In the genomic region with DNA sequence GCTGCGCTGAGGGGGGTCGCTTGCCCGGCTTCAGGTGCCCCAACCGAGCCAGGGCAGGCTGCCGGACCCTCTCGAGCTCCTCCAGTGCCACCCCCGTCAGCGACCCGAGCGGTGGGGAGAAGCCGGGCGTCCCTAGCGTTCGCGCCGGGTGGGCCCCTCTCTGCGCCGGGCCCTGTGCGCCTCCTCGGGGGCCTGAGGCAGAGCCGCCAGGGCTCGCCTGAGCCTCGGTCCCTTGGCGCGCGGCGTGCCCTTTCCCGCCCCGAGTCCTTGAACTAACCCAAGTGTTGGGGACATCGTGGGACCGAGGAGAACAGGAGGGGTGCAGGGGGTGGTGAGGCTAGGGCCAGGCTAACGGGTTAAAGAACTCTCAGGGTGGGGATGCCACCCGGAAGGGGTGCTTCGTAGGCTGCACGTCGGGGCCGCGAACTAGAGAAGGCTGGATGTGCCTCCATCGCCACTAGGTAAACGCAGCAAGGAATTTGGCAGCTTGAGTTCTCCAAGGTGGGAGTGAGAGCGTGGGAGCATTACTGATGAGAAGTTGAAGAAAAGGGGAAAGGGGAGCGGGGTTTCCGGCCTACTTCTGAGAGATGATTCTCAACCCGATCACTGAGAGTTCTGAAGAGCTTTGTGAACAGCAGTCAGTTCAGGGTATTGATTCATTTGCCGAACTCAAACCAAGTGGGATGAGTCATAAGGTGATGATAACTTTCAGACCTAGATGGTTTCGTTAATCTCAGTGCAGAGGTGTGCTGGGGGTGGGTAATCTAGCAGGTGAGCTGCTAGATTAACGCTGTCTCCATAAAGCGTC, we compare ENCODE assay signal across 2 cellular contexts.
TF ChIP-seq lines count a peak whose summit lies in the region.

No MANE protein-coding gene starts in this region.

TF ChIP-seq in HEK293, 187 proteins besides CTCF, POLR2A, EP300 and RAD21 (continued from another document and continues in another):
- no peak for TF ChIP-seq KLF9 (tag by site-specific recombination; IDR thresholded peaks at IDR 0.05; ENCODE audit: low read depth)
- TF ChIP-seq YY2 (tag by site-specific recombination; IDR thresholded peaks at IDR 0.05), result no peak; the same call in 1 of the 2 replicates
- peak; percentile 92 for TF ChIP-seq ZFP69B (tag by site-specific recombination; IDR thresholded peaks at IDR 0.05)
- TF ChIP-seq ZBTB26 (tag by site-specific recombination; optimal IDR thresholded peaks at IDR 0.05), result no peak
- no peak; the same call in 1 of the 2 replicates for TF ChIP-seq ZNF561 (tag by site-specific recombination; IDR thresholded peaks at IDR 0.05; ENCODE audit: borderline replicate concordance)
- 0 out of 2 replicates have a peak, but pooled peaks have one; percentile 18 for TF ChIP-seq KLF10 (tag by site-specific recombination; IDR thresholded peaks at IDR 0.05)
- TF ChIP-seq ELK4 (IDR thresholded peaks at IDR 0.05; ENCODE audit: borderline replicate concordance, low read depth, low read length), result no peak
- TF ChIP-seq, protein P1, sequence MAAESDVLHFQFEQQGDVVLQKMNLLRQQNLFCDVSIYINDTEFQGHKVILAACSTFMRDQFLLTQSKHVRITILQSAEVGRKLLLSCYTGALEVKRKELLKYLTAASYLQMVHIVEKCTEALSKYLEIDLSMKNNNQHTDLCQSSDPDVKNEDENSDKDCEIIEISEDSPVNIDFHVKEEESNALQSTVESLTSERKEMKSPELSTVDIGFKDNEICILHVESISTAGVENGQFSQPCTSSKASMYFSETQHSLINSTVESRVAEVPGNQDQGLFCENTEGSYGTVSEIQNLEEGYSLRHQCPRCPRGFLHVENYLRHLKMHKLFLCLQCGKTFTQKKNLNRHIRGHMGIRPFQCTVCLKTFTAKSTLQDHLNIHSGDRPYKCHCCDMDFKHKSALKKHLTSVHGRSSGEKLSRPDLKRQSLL (tag by site-specific recombination; IDR thresholded peaks at IDR 0.05), result peak; percentile 67; the same call in 1 of the 2 replicates
- no peak for TF ChIP-seq ZNF768 (tag by site-specific recombination; IDR thresholded peaks at IDR 0.05)
- TF ChIP-seq ZBTB44 (tag by site-specific recombination; IDR thresholded peaks at IDR 0.05), result no peak
- TF ChIP-seq MYNN (tag by site-specific recombination; IDR thresholded peaks at IDR 0.05; ENCODE audit: borderline replicate concordance), result no peak
- no peak for TF ChIP-seq KLF16 (tag by site-specific recombination; IDR thresholded peaks at IDR 0.05)
- TF ChIP-seq ZNF621 (tag by site-specific recombination; IDR thresholded peaks at IDR 0.05), result no peak
- no peak for TF ChIP-seq ZNF266 (tag by site-specific recombination; IDR thresholded peaks at IDR 0.05; ENCODE audit: low read depth)
- TF ChIP-seq ZNF670 (tag by site-specific recombination; IDR thresholded peaks at IDR 0.05; ENCODE audit: low read depth), result no peak
- TF ChIP-seq, protein P2, sequence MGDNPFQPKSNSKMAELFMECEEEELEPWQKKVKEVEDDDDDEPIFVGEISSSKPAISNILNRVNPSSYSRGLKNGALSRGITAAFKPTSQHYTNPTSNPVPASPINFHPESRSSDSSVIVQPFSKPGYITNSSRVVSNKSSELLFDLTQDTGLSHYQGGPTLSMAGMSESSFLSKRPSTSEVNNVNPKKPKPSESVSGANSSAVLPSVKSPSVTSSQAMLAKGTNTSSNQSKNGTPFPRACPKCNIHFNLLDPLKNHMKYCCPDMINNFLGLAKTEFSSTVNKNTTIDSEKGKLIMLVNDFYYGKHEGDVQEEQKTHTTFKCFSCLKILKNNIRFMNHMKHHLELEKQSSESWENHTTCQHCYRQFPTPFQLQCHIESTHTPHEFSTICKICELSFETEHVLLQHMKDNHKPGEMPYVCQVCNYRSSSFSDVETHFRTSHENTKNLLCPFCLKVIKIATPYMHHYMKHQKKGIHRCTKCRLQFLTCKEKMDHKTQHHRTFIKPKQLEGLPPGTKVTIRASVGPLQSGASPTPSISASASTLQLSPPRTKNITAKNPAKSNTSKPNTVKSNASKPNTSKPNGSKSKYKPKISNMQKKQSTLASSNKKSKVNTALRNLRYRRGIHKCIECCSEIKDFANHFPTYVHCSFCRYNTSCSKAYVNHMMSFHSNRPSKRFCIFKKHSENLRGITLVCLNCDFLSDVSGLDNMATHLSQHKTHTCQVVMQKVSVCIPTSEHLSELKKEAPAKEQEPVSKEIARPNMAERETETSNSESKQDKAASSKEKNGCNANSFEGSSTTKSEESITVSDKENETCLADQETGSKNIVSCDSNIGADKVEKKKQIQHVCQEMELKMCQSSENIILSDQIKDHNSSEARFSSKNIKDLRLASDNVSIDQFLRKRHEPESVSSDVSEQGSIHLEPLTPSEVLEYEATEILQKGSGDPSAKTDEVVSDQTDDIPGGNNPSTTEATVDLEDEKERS (tag by site-specific recombination; IDR thresholded peaks at IDR 0.05), result no peak
- TF ChIP-seq ZBTB20 (tag by site-specific recombination; IDR thresholded peaks at IDR 0.05), result peak; percentile 78
- no peak for TF ChIP-seq ZNF19 (tag by site-specific recombination; IDR thresholded peaks at IDR 0.05; ENCODE audit: low read depth)
- TF ChIP-seq ZBTB7A (tag by site-specific recombination; IDR thresholded peaks at IDR 0.05; ENCODE audit: low read depth), result peak; percentile 90; the same call in 1 of the 2 replicates
- no peak for TF ChIP-seq OVOL3 (tag by site-specific recombination; IDR thresholded peaks at IDR 0.05)
- peak; percentile 57 for TF ChIP-seq ZNF10 (tag by site-specific recombination; IDR thresholded peaks at IDR 0.05)

TF ChIP-seq in HepG2, 621 proteins besides CTCF, POLR2A, EP300 and RAD21 (continued from another document and continues in another):
- no peak for TF ChIP-seq RBM39 (IDR thresholded peaks at IDR 0.05; ENCODE audit: low read depth, low read length, poor library complexity, severe bottlenecking)
- TF ChIP-seq HMG20B (CRISPR knock-in tag; conservative IDR thresholded peaks at IDR 0.05), result 0 out of 2 replicates have a peak, but pooled peaks have one; percentile 43
- 0 out of 2 replicates have a peak, but pooled peaks have one; percentile 11 for TF ChIP-seq ZNF280B (CRISPR knock-in tag; IDR thresholded peaks at IDR 0.05; ENCODE audit: borderline replicate concordance)
- TF ChIP-seq MYC (CRISPR knock-in tag; IDR thresholded peaks at IDR 0.05; ENCODE audit: borderline replicate concordance), result peak; percentile 16; the same call in 1 of the 2 replicates
- peak; percentile 7; the same call in 1 of the 2 replicates for TF ChIP-seq ZNF670 (CRISPR knock-in tag; IDR thresholded peaks at IDR 0.05; ENCODE audit: borderline replicate concordance)
- peak; percentile 5; the same call in 1 of the 2 replicates for TF ChIP-seq STAG1 (CRISPR knock-in tag; IDR thresholded peaks at IDR 0.05)
- TF ChIP-seq HBP1 (CRISPR knock-in tag; IDR thresholded peaks at IDR 0.05; ENCODE audit: low read depth), result peak; percentile 22; the same call in 1 of the 2 replicates
- no peak for TF ChIP-seq SUZ12 (IDR thresholded peaks at IDR 0.05; ENCODE audit: low read depth, low read length)
- peak; percentile 39; the same call in 1 of the 2 replicates for TF ChIP-seq ZBTB14 (CRISPR knock-in tag; IDR thresholded peaks at IDR 0.05)
- peak; percentile 25; the same call in 1 of the 2 replicates for TF ChIP-seq SRY (CRISPR knock-in tag; IDR thresholded peaks at IDR 0.05)
- TF ChIP-seq GLI4 (CRISPR knock-in tag; IDR thresholded peaks at IDR 0.05; ENCODE audit: borderline replicate concordance), result peak; percentile 88; the same call in 1 of the 2 replicates
- 0 out of 2 replicates have a peak, but pooled peaks have one; percentile 27 for TF ChIP-seq NR0B2 (CRISPR knock-in tag; IDR thresholded peaks at IDR 0.05)
- peak; percentile 45 for TF ChIP-seq ZFY (CRISPR knock-in tag; IDR thresholded peaks at IDR 0.05)
- TF ChIP-seq, protein P3, sequence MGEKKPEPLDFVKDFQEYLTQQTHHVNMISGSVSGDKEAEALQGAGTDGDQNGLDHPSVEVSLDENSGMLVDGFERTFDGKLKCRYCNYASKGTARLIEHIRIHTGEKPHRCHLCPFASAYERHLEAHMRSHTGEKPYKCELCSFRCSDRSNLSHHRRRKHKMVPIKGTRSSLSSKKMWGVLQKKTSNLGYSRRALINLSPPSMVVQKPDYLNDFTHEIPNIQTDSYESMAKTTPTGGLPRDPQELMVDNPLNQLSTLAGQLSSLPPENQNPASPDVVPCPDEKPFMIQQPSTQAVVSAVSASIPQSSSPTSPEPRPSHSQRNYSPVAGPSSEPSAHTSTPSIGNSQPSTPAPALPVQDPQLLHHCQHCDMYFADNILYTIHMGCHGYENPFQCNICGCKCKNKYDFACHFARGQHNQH (CRISPR knock-in tag; IDR thresholded peaks at IDR 0.05), result no peak
- 0 out of 2 replicates have a peak, but pooled peaks have one; percentile 6 for TF ChIP-seq RXRA (CRISPR knock-in tag; IDR thresholded peaks at IDR 0.05)
- TF ChIP-seq HIC2 (CRISPR knock-in tag; IDR thresholded peaks at IDR 0.05; ENCODE audit: low read depth), result 0 out of 2 replicates have a peak, but pooled peaks have one; percentile 28
- peak; percentile 52; the same call in 1 of the 2 replicates for TF ChIP-seq ZNF768 (CRISPR knock-in tag; IDR thresholded peaks at IDR 0.05)
- peak; percentile 23; the same call in 1 of the 2 replicates for TF ChIP-seq ZNF776 (CRISPR knock-in tag; IDR thresholded peaks at IDR 0.05)
- 0 out of 2 replicates have a peak, but pooled peaks have one; percentile 15 for TF ChIP-seq CREM (IDR thresholded peaks at IDR 0.05)
- TF ChIP-seq CREM (CRISPR knock-in tag; IDR thresholded peaks at IDR 0.05), result no peak
- 0 out of 2 replicates have a peak, but pooled peaks have one; percentile 69 for TF ChIP-seq ZNF598 (CRISPR knock-in tag; IDR thresholded peaks at IDR 0.05; ENCODE audit: borderline replicate concordance)
- TF ChIP-seq JUND (CRISPR knock-in tag; IDR thresholded peaks at IDR 0.05), result no peak
- peak; percentile 89; the same call in 1 of the 2 replicates for TF ChIP-seq PRMT3 (CRISPR knock-in tag; IDR thresholded peaks at IDR 0.05; ENCODE audit: borderline replicate concordance, low read depth)
- TF ChIP-seq ZNF703 (CRISPR knock-in tag; IDR thresholded peaks at IDR 0.05; ENCODE audit: borderline replicate concordance), result no peak; the same call in 1 of the 2 replicates
- TF ChIP-seq ZNF367 (CRISPR knock-in tag; IDR thresholded peaks at IDR 0.05; ENCODE audit: borderline replicate concordance), result no peak
- TF ChIP-seq BRD4 (CRISPR knock-in tag; IDR thresholded peaks at IDR 0.05), result 0 out of 2 replicates have a peak, but pooled peaks have one; percentile 36
- 0 out of 2 replicates have a peak, but pooled peaks have one; percentile 52 for TF ChIP-seq ARNT2 (CRISPR knock-in tag; IDR thresholded peaks at IDR 0.05; ENCODE audit: low read depth)
- TF ChIP-seq SIN3B (IDR thresholded peaks at IDR 0.05; ENCODE audit: low read length), result no peak; the same call in 1 of the 2 replicates
- TF ChIP-seq ZNF430 (CRISPR knock-in tag; IDR thresholded peaks at IDR 0.05), result peak; percentile 7; the same call in 1 of the 2 replicates
- TF ChIP-seq NFYC (CRISPR knock-in tag; IDR thresholded peaks at IDR 0.05), result 0 out of 2 replicates have a peak, but pooled peaks have one; percentile 10
- TF ChIP-seq TCF7L2 (IDR thresholded peaks at IDR 0.05; ENCODE audit: low read depth, low read length), result no peak
- TF ChIP-seq MIER2 (CRISPR knock-in tag; IDR thresholded peaks at IDR 0.05), result no peak
- TF ChIP-seq ZNF33B (CRISPR knock-in tag; IDR thresholded peaks at IDR 0.05), result peak; percentile 64; the same call in 1 of the 2 replicates
- TF ChIP-seq ZNF878 (CRISPR knock-in tag; IDR thresholded peaks at IDR 0.05), result no peak
- TF ChIP-seq DR1 (CRISPR knock-in tag; IDR thresholded peaks at IDR 0.05), result no peak
- TF ChIP-seq ZBTB7A (CRISPR knock-in tag; IDR thresholded peaks at IDR 0.05), result no peak; the same call in 1 of the 2 replicates
- TF ChIP-seq ZNF552 (CRISPR knock-in tag; IDR thresholded peaks at IDR 0.05; ENCODE audit: borderline replicate concordance), result 0 out of 2 replicates have a peak, but pooled peaks have one; percentile 28
- TF ChIP-seq ZNF772 (CRISPR knock-in tag; IDR thresholded peaks at IDR 0.05), result peak; percentile 62; the same call in 1 of the 2 replicates
